1 cellular context compared by ENCODE assay signal in the genomic region with DNA sequence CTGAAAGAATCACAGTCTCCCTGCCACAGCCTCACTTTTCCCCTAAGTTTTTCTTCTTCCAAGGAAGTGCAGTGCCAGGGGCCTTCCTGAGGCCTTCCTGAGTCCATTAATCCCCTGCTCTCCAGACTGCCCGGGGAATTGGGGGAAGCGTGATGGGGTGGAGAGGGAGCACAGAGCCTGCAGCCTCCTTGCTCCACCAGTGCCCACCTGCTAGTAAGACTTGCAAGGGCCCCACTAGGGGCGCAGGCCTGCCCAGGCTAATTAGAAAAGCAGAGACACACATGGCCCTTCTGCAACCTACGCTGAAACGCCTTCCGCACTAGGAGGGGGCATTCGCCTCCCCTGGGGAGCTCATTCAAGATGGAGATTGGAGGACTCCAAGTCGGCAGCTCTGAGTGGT.
TF ChIP-seq lines count a peak whose summit lies in the region.

No MANE protein-coding gene starts in this region.

TF ChIP-seq in WTC11, 78 proteins besides CTCF, POLR2A, EP300 and RAD21 (continued from another document):
- TF ChIP-seq CDX4 (CRISPR knock-in tag; IDR thresholded peaks at IDR 0.05; ENCODE audit: borderline replicate concordance) (no peak), OVOL2 (CRISPR knock-in tag; IDR thresholded peaks at IDR 0.05; ENCODE audit: borderline replicate concordance) (no peak), NFATC4 (CRISPR knock-in tag; IDR thresholded peaks at IDR 0.05) (no peak), ZNF219 (CRISPR knock-in tag; IDR thresholded peaks at IDR 0.05; ENCODE audit: borderline replicate concordance) (no peak), ZNF138 (CRISPR knock-in tag; conservative IDR thresholded peaks at IDR 0.05) (no peak)
- TF ChIP-seq, protein P1, sequence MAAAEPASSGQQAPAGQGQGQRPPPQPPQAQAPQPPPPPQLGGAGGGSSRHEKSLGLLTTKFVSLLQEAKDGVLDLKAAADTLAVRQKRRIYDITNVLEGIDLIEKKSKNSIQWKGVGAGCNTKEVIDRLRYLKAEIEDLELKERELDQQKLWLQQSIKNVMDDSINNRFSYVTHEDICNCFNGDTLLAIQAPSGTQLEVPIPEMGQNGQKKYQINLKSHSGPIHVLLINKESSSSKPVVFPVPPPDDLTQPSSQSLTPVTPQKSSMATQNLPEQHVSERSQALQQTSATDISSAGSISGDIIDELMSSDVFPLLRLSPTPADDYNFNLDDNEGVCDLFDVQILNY (CRISPR knock-in tag; IDR thresholded peaks at IDR 0.05) = no peak
TF ChIP-seq in WTC11: peak in this region for 0.
